Comparison of ENCODE assay signal across 12 cellular contexts in genomic region chr2:70121627-70122372, GRCh38. TPM values are rescaled to one million over a fixed set of nuclear protein-coding genes. Genes with fewer than 3 reads are reported as not detected.
DNase-seq lines count a peak whose midpoint lies in the region; ATAC-seq, FAIRE-seq and TF ChIP-seq lines count a peak whose summit lies in the region.
"Had no signal": no experiment of that assay in that cellular context is flagged by ENCODE, and none has a peak within 500 bp of the region (broad histone marks: within the 10 kb centered on the region; RNA-seq: fewer than 3 reads in every experiment).

No MANE protein-coding gene starts in this region.

- no peak overlapping the region for H3K9ac ChIP-seq in kidney (ENCODE audit: low read length in 2 of 2)

- H3K4me1 Mint-ChIP-seq in activated CD4-positive, alpha-beta T cell treated with anti-CD3 and anti-CD28 coated beads, Interleukin-2, amount 10 ng/mL, durations not matched to agents 7 days and 5 days = peaks cover 73% of the 10 kb centered on the region

- no peak for DNase-seq in activated CD4-positive, alpha-beta T cell treated with anti-CD3 and anti-CD28 coated beads, Interleukin-2, amount 10 ng/mL, durations not matched to agents 7 days and 5 days
- DNase-seq in activated CD4-positive, alpha-beta T cell treated with anti-CD3 and anti-CD28 coated beads for 4 hours = no peak
- DNase-seq in kidney (peak; percentile 46), substantia nigra (lab: John Stamatoyannopoulos, UW) (no peak), DMS 273 treated with DMSO at 0.1 percent for 48 hours (lab: John Stamatoyannopoulos, UW) (no peak), cerebellum (ENCODE audit: low spot score) (no peak)
- DNase-seq: ACHN; NK-92 treated with Interleukin-12 subunit alpha and Interleukin-12 subunit beta, amount 100 ng/mL, for 24 hours had no signal

- no peak for TF ChIP-seq CTCF in kidney (IDR thresholded peaks at IDR 0.05; ENCODE audit: borderline replicate concordance, extremely low read depth, insufficient read depth)

- FAIRE-seq in kidney (lab: Jason Lieb, UNC) = no peak
- FAIRE-seq: endometrium had no signal

- peak overlapping the region; percentile 72 for H3K27ac Mint-ChIP-seq in activated CD4-positive, alpha-beta T cell treated with anti-CD3 and anti-CD28 coated beads, Interleukin-2, amount 10 ng/mL, durations not matched to agents 7 days and 5 days

- POLR2A ChIA-PET in activated CD4-positive, alpha-beta T cell treated with anti-CD3 and anti-CD28 coated beads, Interleukin-2, amount 10 ng/mL, durations not matched to agents 7 days and 5 days (lab: Charles Lee) = no interaction called here

- H3K27ac ChIP-seq in kidney (ENCODE audit: low read depth in 2 of 2, low read length in 2 of 2) (peak overlapping the region; percentile 26 to 51), substantia nigra (ENCODE audit: low read depth, low read length, poor library complexity, severe bottlenecking) (peak overlapping the region; percentile 58)

- H3K9me3 Mint-ChIP-seq in activated CD4-positive, alpha-beta T cell treated with anti-CD3 and anti-CD28 coated beads, Interleukin-2, amount 10 ng/mL, durations not matched to agents 7 days and 5 days = no peaks in the 10 kb centered on the region

- H3K4me3 Mint-ChIP-seq in activated CD4-positive, alpha-beta T cell treated with anti-CD3 and anti-CD28 coated beads, Interleukin-2, amount 10 ng/mL, durations not matched to agents 7 days and 5 days = no peak overlapping the region

- ATAC-seq in GM18870 (IDR thresholded peaks at IDR 0.05; ENCODE audit: unreplicated experiment) = no peak
- ATAC-seq: left lobe of liver had no signal

- H3K9me3 ChIP-seq in kidney (ENCODE audit: control insufficient read depth in 1 of 2, low read length in 2 of 2) = no peaks in the 10 kb centered on the region

- H3K4me1 ChIP-seq in kidney (ENCODE audit: control insufficient read depth in 1 of 2, insufficient read depth in 1 of 2, low read depth in 1 of 2, low read length in 2 of 2) = peaks cover 2 to 24% of the 10 kb centered on the region in 2 donors

- no peaks in the 10 kb centered on the region for H3K36me3 ChIP-seq in kidney (ENCODE audit: control insufficient read depth in 1 of 2, insufficient read depth in 2 of 2, low read length in 2 of 2)

- intact Hi-C loops in kidney (cut with DNase I) = no loop called here

- CTCF ChIA-PET in activated CD4-positive, alpha-beta T cell treated with anti-CD3 and anti-CD28 coated beads, Interleukin-2, amount 10 ng/mL, durations not matched to agents 7 days and 5 days (lab: Charles Lee) = interaction anchor here (0.6 to 2.1 kb wide), 11 partner anchors 8 to 1327 kb away, joined by 3 to 18 read pairs (median 4); no protein-coding TSS in a partner anchor

- no peaks in the 10 kb centered on the region for H3K36me3 Mint-ChIP-seq in activated CD4-positive, alpha-beta T cell treated with anti-CD3 and anti-CD28 coated beads, Interleukin-2, amount 10 ng/mL, durations not matched to agents 7 days and 5 days (ENCODE audit: low read depth)

- peak; percentile 31; the same call in 1 of the 2 replicates for TF ChIP-seq POLR2A in Raji (IDR thresholded peaks at IDR 0.05; ENCODE audit: insufficient read depth, low read depth, low read length)

- H3K4me3 ChIP-seq in kidney (ENCODE audit: low read length in 2 of 2) = no peak overlapping the region

- H3K27me3 Mint-ChIP-seq in activated CD4-positive, alpha-beta T cell treated with anti-CD3 and anti-CD28 coated beads, Interleukin-2, amount 10 ng/mL, durations not matched to agents 7 days and 5 days = no peaks in the 10 kb centered on the region

RNA-seq across cellular contexts. Expression of gene PCBP1, which starts 34.5 kb away (rescaled TPM):
- 100 to 1,000 TPM; 527 to 544 TPM for total RNA-seq in activated CD4-positive, alpha-beta T cell treated with anti-CD3 and anti-CD28 coated beads, Interleukin-2, amount 10 ng/mL, durations not matched to agents 7 days and 5 days
- total RNA-seq in kidney = 298 TPM
- 224 TPM for polyA plus RNA-seq in kidney (ENCODE audit: insufficient read depth, low read depth, low replicate concordance)
- 29.2 TPM for total RNA-seq in cerebellum
